In genomic region chr12:92554316-92554905, GRCh38 we compare ENCODE assay signal across 19 cellular contexts.
DNase-seq lines count a peak whose midpoint lies in the region; ATAC-seq, FAIRE-seq and TF ChIP-seq lines count a peak whose summit lies in the region.
"Had no signal": no experiment of that assay in that cellular context is flagged by ENCODE, and none has a peak within 500 bp of the region (broad histone marks: within the 10 kb centered on the region; RNA-seq: fewer than 3 reads in every experiment).

No MANE protein-coding gene starts in this region.

- H3K4me1 Mint-ChIP-seq in CD4-positive, alpha-beta memory T cell: peaks cover 25 to 52% (median 41%) of the 10 kb centered on the region in 4 donors

- ATAC-seq in gastrocnemius medialis: peak; percentile 55 to 62
- ATAC-seq: esophagus mucosa, K562, PC-3, upper lobe of right lung had no signal

- DNase-seq in CD4-positive, alpha-beta memory T cell: no peak
- DNase-seq in GM19239 (ENCODE audit: insufficient read length, low spot score) (no peak), esophagus muscularis mucosa (ENCODE audit: extremely low spot score) (no peak), gastrocnemius medialis (no peak), SKM-1 treated with dmso at 0.1 percent for 144 hours (lab: John Stamatoyannopoulos, UW; ENCODE audit: unreplicated experiment) (no peak), AG08396 (ENCODE audit: low spot score) (no peak)
- no peak for DNase-seq in effector memory CD4-positive, alpha-beta T cell
- DNase-seq: amniotic stem cell, GF-D8, GOT3, NCI-H1436, NCI-H446 treated with DMSO at 0.1 percent for 48 hours, ovary, PC-3, SW 1271, upper lobe of right lung had no signal

- peaks cover 50% of the 10 kb centered on the region for H3K4me1 ChIP-seq in CD4-positive, alpha-beta memory T cell (ENCODE audit: insufficient read depth, low read length)
- H3K4me1 ChIP-seq in esophagus muscularis mucosa: peaks cover 33 to 42% (median 41%) of the 10 kb centered on the region in 4 donors
- peaks cover 3 to 20% of the 10 kb centered on the region in 2 donors for H3K4me1 ChIP-seq in gastrocnemius medialis
- peaks cover 10% of the 10 kb centered on the region for H3K4me1 ChIP-seq in effector memory CD4-positive, alpha-beta T cell (ENCODE audit: control insufficient read depth, insufficient read depth, low read length, poor library complexity, severe bottlenecking)

- in situ Hi-C loops in gastrocnemius medialis (cut with MboI; ENCODE audit: low sequenced_read_pairs in 4 of 4): loop anchor here in 3 of 4 donors (25.0 kb wide), 2 partner anchors 417 to 967 kb away; partner anchors contain the start of gene BTG1 (in 2 of the 3)

- no peaks in the 10 kb centered on the region for H3K27me3 ChIP-seq in CD4-positive, alpha-beta memory T cell (ENCODE audit: insufficient read depth, low read length)
- H3K27me3 ChIP-seq in esophagus muscularis mucosa (no peaks in the 10 kb centered on the region), gastrocnemius medialis (no peaks in the 10 kb centered on the region)
- H3K27me3 ChIP-seq in effector memory CD4-positive, alpha-beta T cell (replicated peaks; ENCODE audit: control insufficient read depth, insufficient read depth, low read length, poor library complexity, severe bottlenecking): no peaks in the 10 kb centered on the region
- H3K27me3 ChIP-seq: ovary, upper lobe of right lung had no signal

- H3K4me3 ChIP-seq in CD4-positive, alpha-beta memory T cell (ENCODE audit: low read length in 2 of 2): no peak overlapping the region
- H3K4me3 ChIP-seq in esophagus muscularis mucosa (no peak overlapping the region), gastrocnemius medialis (no peak overlapping the region)
- no peak overlapping the region for H3K4me3 ChIP-seq in effector memory CD4-positive, alpha-beta T cell (ENCODE audit: insufficient read depth, low read depth, low read length, poor library complexity, severe bottlenecking)
- H3K4me3 ChIP-seq: K562, ovary, upper lobe of right lung had no signal

- H3K27ac ChIP-seq in CD4-positive, alpha-beta memory T cell (ENCODE audit: low read depth, low read length): no peak overlapping the region
- H3K27ac ChIP-seq in esophagus muscularis mucosa (replicated peaks in 1 of 4): peak overlapping the region; percentile 40 to 60 (median 57)
- H3K27ac ChIP-seq in gastrocnemius medialis: peak overlapping the region; percentile 43 to 74 (median 68)
- H3K27ac ChIP-seq in effector memory CD4-positive, alpha-beta T cell (ENCODE audit: insufficient read depth, low read length, poor library complexity, severe bottlenecking): no peak overlapping the region
- H3K27ac ChIP-seq: ovary had no signal

- no peaks in the 10 kb centered on the region for H3K9me3 ChIP-seq in CD4-positive, alpha-beta memory T cell (ENCODE audit: control insufficient read depth in 1 of 2, low read length in 2 of 2)
- H3K9me3 ChIP-seq in esophagus muscularis mucosa (no peaks in the 10 kb centered on the region), gastrocnemius medialis (no peaks in the 10 kb centered on the region)
- H3K9me3 ChIP-seq in effector memory CD4-positive, alpha-beta T cell (ENCODE audit: control insufficient read depth, low read length): no peaks in the 10 kb centered on the region
- H3K9me3 ChIP-seq: ovary, upper lobe of right lung had no signal

- H3K27me3 Mint-ChIP-seq in CD4-positive, alpha-beta memory T cell: no peaks in the 10 kb centered on the region

- CTCF ChIA-PET in CD4-positive, alpha-beta memory T cell (lab: Charles Lee; ENCODE audit: partially characterized antibody): interaction anchor here (1.3 kb wide), 1 partner anchor 14 kb away, joined by 3 read pairs; no protein-coding TSS in a partner anchor

- no peak for TF ChIP-seq POLR2A in esophagus muscularis mucosa (IDR thresholded peaks at IDR 0.05; ENCODE audit: low read depth)
- TF ChIP-seq POLR2A in gastrocnemius medialis (IDR thresholded peaks at IDR 0.05): no peak

- peak overlapping the region in 2 of 8 donors; percentile 4 to 6 for H3K4me3 Mint-ChIP-seq in CD4-positive, alpha-beta memory T cell

- 18% methylated on average over 1 of the region's 1 CpG for WGBS in esophagus muscularis mucosa

- no peak for TF ChIP-seq EP300 in esophagus muscularis mucosa (IDR thresholded peaks at IDR 0.05)

- POLR2A ChIA-PET in CD4-positive, alpha-beta memory T cell (lab: Charles Lee; ENCODE audit: partially characterized antibody): interaction anchor here (1.4 kb wide), 1 partner anchor 48 kb away, joined by 3 read pairs; no protein-coding TSS in a partner anchor

- peak; percentile 95 for FAIRE-seq in GM19239 (lab: Jason Lieb, UNC)
- FAIRE-seq: colon, K562 had no signal

- no peaks in the 10 kb centered on the region for H3K9me3 Mint-ChIP-seq in CD4-positive, alpha-beta memory T cell

- H3K36me3 ChIP-seq in CD4-positive, alpha-beta memory T cell (ENCODE audit: insufficient read depth, low read length): no peaks in the 10 kb centered on the region
- H3K36me3 ChIP-seq in esophagus muscularis mucosa (no peaks in the 10 kb centered on the region), gastrocnemius medialis (no peaks in the 10 kb centered on the region)
- no peaks in the 10 kb centered on the region for H3K36me3 ChIP-seq in effector memory CD4-positive, alpha-beta T cell (ENCODE audit: control insufficient read depth, insufficient read depth, low read length)
- H3K36me3 ChIP-seq: ovary, upper lobe of right lung had no signal

- intact Hi-C loops in CD4-positive, alpha-beta memory T cell (cut with micrococcal nuclease): no loop called here
- intact Hi-C loops in esophagus muscularis mucosa (cut with DNase I): loop anchor here (10.0 kb wide), 1 partner anchor 410 kb away; the partner anchor contains the start of gene BTG1
- intact Hi-C loops in gastrocnemius medialis (cut with DNase I; ENCODE audit: low total_unique reads): loop anchor here (10.0 kb wide), 1 partner anchor 120 kb away; no protein-coding TSS in a partner anchor

- H3K27ac Mint-ChIP-seq in CD4-positive, alpha-beta memory T cell: peak overlapping the region in 4 of 7 donors; percentile 15 to 96 (median 87)

- TF ChIP-seq CTCF in esophagus muscularis mucosa (IDR thresholded peaks at IDR 0.05) (no peak), gastrocnemius medialis (IDR thresholded peaks at IDR 0.05 in 4 of 5, conservative IDR thresholded peaks at IDR 0.05 in 1 of 5) (no peak)

- no peaks in the 10 kb centered on the region for H3K36me3 Mint-ChIP-seq in CD4-positive, alpha-beta memory T cell

Comparison
In these comparisons a context has a peak if more than half of its experiments do, and no peak if none do; other contexts are left out.
1. H3K27ac ChIP-seq: peak in esophagus muscularis mucosa (4 of 4) and gastrocnemius medialis (4 of 4); none in CD4-positive, alpha-beta memory T cell (single experiment) and effector memory CD4-positive, alpha-beta T cell (single experiment).